ENCODE assay signal across 8 cellular contexts in the genomic region with DNA sequence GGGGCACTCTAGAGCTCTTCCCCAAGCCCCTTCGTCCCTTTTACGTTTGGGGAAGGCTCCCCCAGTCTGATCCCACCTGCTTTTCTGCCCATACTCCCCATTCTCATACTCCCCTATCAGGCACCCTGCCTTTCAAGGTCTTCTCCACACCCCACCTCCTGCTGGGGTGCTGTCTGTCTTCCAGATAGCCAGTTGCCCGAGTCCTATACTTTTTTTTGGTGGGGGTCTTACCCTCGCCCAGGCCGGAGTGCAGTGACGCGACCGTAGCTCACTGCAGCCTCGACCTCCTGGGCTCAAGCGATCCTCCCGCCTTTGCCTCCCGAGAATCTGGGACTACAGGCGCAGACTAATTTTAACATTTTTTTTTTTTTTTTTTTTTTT. TPM values are rescaled to one million over a fixed set of nuclear protein-coding genes. Genes with fewer than 3 reads are reported as not detected.
A peak's percentile ranks its signal among the peaks of the same experiment; 100 is the strongest.
DNase-seq lines count a peak whose midpoint lies in the region; ATAC-seq and FAIRE-seq lines count a peak whose summit lies in the region.

No MANE protein-coding gene starts in this region.

- no peak for ATAC-seq in activated naive CD4-positive, alpha-beta T cell treated with anti-CD3 and anti-CD28 coated beads, Interleukin-2, amount 50 U/mL, for 72 hours
- ATAC-seq in HG02571 (IDR thresholded peaks at IDR 0.05; ENCODE audit: unreplicated experiment): no peak

- peak overlapping the region; percentile 88 for H3K4me3 ChIP-seq in thymus (ENCODE audit: low read length)

- FAIRE-seq in RCC 7860 (lab: Jason Lieb, UNC): no peak

- WGBS in thymus: 62% methylated on average over 13 of the region's 13 CpGs

- peaks cover 13% of the 10 kb centered on the region for H3K4me1 ChIP-seq in thymus (ENCODE audit: control insufficient read depth, insufficient read depth, low read length)

- H3K4me3 Mint-ChIP-seq in activated CD4-positive, alpha-beta T cell treated with anti-CD3 and anti-CD28 coated beads, Interleukin-2, amount 10 ng/mL, durations not matched to agents 24 days and 14 days: peak overlapping the region; percentile 96

- H3K9me3 Mint-ChIP-seq in activated CD4-positive, alpha-beta T cell treated with anti-CD3 and anti-CD28 coated beads, Interleukin-2, amount 10 ng/mL, durations not matched to agents 24 days and 14 days: no peaks in the 10 kb centered on the region
- no peaks in the 10 kb centered on the region for H3K9me3 Mint-ChIP-seq in activated naive CD4-positive, alpha-beta T cell treated with anti-CD3 and anti-CD28 coated beads, Interleukin-2, amount 50 U/mL, for 72 hours

- no peaks in the 10 kb centered on the region for H3K9me3 ChIP-seq in thymus (ENCODE audit: control insufficient read depth)

- H3K36me3 Mint-ChIP-seq in activated CD4-positive, alpha-beta T cell treated with anti-CD3 and anti-CD28 coated beads, Interleukin-2, amount 10 ng/mL, durations not matched to agents 24 days and 14 days (ENCODE audit: low read depth): peaks cover 3% of the 10 kb centered on the region
- peaks cover 0 to 7% of the 10 kb centered on the region in 2 donors for H3K36me3 Mint-ChIP-seq in activated naive CD4-positive, alpha-beta T cell treated with anti-CD3 and anti-CD28 coated beads, Interleukin-2, amount 50 U/mL, for 72 hours

- H3K4me1 Mint-ChIP-seq in activated CD4-positive, alpha-beta T cell treated with anti-CD3 and anti-CD28 coated beads, Interleukin-2, amount 10 ng/mL, durations not matched to agents 24 days and 14 days: peaks cover 11% of the 10 kb centered on the region

- peak overlapping the region; percentile 83 for H3K27ac Mint-ChIP-seq in activated CD4-positive, alpha-beta T cell treated with anti-CD3 and anti-CD28 coated beads, Interleukin-2, amount 10 ng/mL, durations not matched to agents 24 days and 14 days
- peak overlapping the region; percentile 88 to 93 for H3K27ac Mint-ChIP-seq in activated naive CD4-positive, alpha-beta T cell treated with anti-CD3 and anti-CD28 coated beads, Interleukin-2, amount 50 U/mL, for 72 hours

- H3K27me3 ChIP-seq in layer of hippocampus (ENCODE audit: control insufficient read depth, insufficient read depth, low read length): no peaks in the 10 kb centered on the region
- no peaks in the 10 kb centered on the region for H3K27me3 ChIP-seq in thymus (ENCODE audit: control insufficient read depth, insufficient read depth)

- intact Hi-C loops in activated CD4-positive, alpha-beta T cell treated with anti-CD3 and anti-CD28 coated beads, Interleukin-2, amount 10 ng/mL, durations not matched to agents 24 days and 14 days (cut with micrococcal nuclease): loop anchor here (2.0 kb wide), 1 partner anchor 111 kb away; no protein-coding TSS in a partner anchor

- peaks cover 11% of the 10 kb centered on the region for H3K36me3 ChIP-seq in thymus (ENCODE audit: control insufficient read depth, insufficient read depth)

- peaks cover 3% of the 10 kb centered on the region for H3K27me3 Mint-ChIP-seq in activated CD4-positive, alpha-beta T cell treated with anti-CD3 and anti-CD28 coated beads, Interleukin-2, amount 10 ng/mL, durations not matched to agents 24 days and 14 days

- DNase-seq in activated CD4-positive, alpha-beta T cell treated with anti-CD3 and anti-CD28 coated beads, Interleukin-2, amount 10 ng/mL, durations not matched to agents 24 days and 14 days: no peak
- no peak for DNase-seq in activated CD4-positive, alpha-beta T cell treated with anti-CD3 and anti-CD28 coated beads, Interleukin-2, amount 50 U/mL, for 48 hours
- no peak for DNase-seq in activated naive CD4-positive, alpha-beta T cell treated with anti-CD3 and anti-CD28 coated beads, Interleukin-2, amount 50 U/mL, for 72 hours (ENCODE audit: low spot score in 2 of 2)
- DNase-seq in RCC 7860 (ENCODE audit: low spot score) (no peak), NCI-H1092 treated with DMSO at 0.1 percent for 48 hours (lab: John Stamatoyannopoulos, UW) (no peak)

- H3K27ac ChIP-seq in layer of hippocampus (ENCODE audit: low read depth, low read length): peak overlapping the region; percentile 76
- H3K27ac ChIP-seq in thymus (ENCODE audit: low read depth): peak overlapping the region; percentile 85

RNA-seq across cellular contexts. Expression of a gene that starts 0.8 kb away (rescaled TPM):
- total RNA-seq in activated CD4-positive, alpha-beta T cell treated with anti-CD3 and anti-CD28 coated beads, Interleukin-2, amount 10 ng/mL, durations not matched to agents 24 days and 14 days: 20.8 and 23.0 TPM in 2 replicates
- 10 to 100 TPM; 17.3 to 18.1 TPM for total RNA-seq in activated naive CD4-positive, alpha-beta T cell treated with anti-CD3 and anti-CD28 coated beads, Interleukin-2, amount 50 U/mL, for 72 hours
- 22.8 TPM for polyA plus RNA-seq in thymus

RNA-seq across cellular contexts. Expression of a gene that starts 19.9 kb away (rescaled TPM):
- 19.0 and 19.4 TPM in 2 replicates for total RNA-seq in activated CD4-positive, alpha-beta T cell treated with anti-CD3 and anti-CD28 coated beads, Interleukin-2, amount 10 ng/mL, durations not matched to agents 24 days and 14 days
- 10 to 100 TPM in 1 of 2 donors, 1 to 10 TPM in 1; 8.8 to 14.0 TPM for total RNA-seq in activated naive CD4-positive, alpha-beta T cell treated with anti-CD3 and anti-CD28 coated beads, Interleukin-2, amount 50 U/mL, for 72 hours
- polyA plus RNA-seq in thymus: 5.4 TPM

RNA-seq across cellular contexts. Expression of a gene that starts 30.7 kb away (rescaled TPM):
- not detected in 2 replicates for total RNA-seq in activated CD4-positive, alpha-beta T cell treated with anti-CD3 and anti-CD28 coated beads, Interleukin-2, amount 10 ng/mL, durations not matched to agents 24 days and 14 days
- not detected for total RNA-seq in activated naive CD4-positive, alpha-beta T cell treated with anti-CD3 and anti-CD28 coated beads, Interleukin-2, amount 50 U/mL, for 72 hours
- polyA plus RNA-seq in thymus: 20.9 TPM

RNA-seq across cellular contexts. Expression of a gene that starts 56.0 kb away (rescaled TPM):
- 133 TPM in 2 replicates for total RNA-seq in activated CD4-positive, alpha-beta T cell treated with anti-CD3 and anti-CD28 coated beads, Interleukin-2, amount 10 ng/mL, durations not matched to agents 24 days and 14 days
- total RNA-seq in activated naive CD4-positive, alpha-beta T cell treated with anti-CD3 and anti-CD28 coated beads, Interleukin-2, amount 50 U/mL, for 72 hours: 10 to 100 TPM; 91.8 to 97.9 TPM
- polyA plus RNA-seq in thymus: 71.0 TPM

RNA-seq across cellular contexts. Expression of a gene that starts 56.1 kb away (rescaled TPM):
- total RNA-seq in activated CD4-positive, alpha-beta T cell treated with anti-CD3 and anti-CD28 coated beads, Interleukin-2, amount 10 ng/mL, durations not matched to agents 24 days and 14 days: 9.4 and 10.9 TPM in 2 replicates
- total RNA-seq in activated naive CD4-positive, alpha-beta T cell treated with anti-CD3 and anti-CD28 coated beads, Interleukin-2, amount 50 U/mL, for 72 hours: 1 to 10 TPM; 3.7 to 7.5 TPM
- 8.0 TPM for polyA plus RNA-seq in thymus
